Comparison of ENCODE assay signal across 15 cellular contexts in the genomic region with DNA sequence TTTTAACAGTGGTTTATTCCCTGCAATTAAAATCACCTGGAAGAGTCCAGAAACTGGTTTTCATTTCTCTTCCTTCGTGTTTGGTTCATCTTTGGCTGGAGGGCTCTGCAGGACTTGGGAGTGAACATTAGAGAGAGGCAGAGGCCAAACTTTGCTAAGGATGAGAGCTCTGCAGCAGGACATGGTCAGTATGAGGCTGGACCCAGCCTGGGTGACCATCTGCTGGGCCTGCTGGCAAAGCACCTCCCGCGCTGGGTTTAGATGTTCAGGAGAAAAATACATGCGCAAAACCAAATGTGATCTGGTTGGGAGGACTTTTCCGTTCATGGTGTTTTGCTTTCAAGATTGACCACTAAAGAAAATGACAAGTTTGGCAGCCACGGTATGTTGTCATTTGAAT. TPM values are rescaled to one million over a fixed set of nuclear protein-coding genes. Genes with fewer than 3 reads are reported as not detected.
DNase-seq lines count a peak whose midpoint lies in the region; TF ChIP-seq lines count a peak whose summit lies in the region.
"Had no signal": no experiment of that assay in that cellular context is flagged by ENCODE, and none has a peak within 500 bp of the region (broad histone marks: within the 10 kb centered on the region; RNA-seq: fewer than 3 reads in every experiment).

No MANE protein-coding gene starts in this region.

- peaks cover 0 to 7% (median 2%) of the 10 kb centered on the region in 4 donors for H3K9me3 ChIP-seq in sigmoid colon

- H3K4me1 ChIP-seq in sigmoid colon, result no peaks in the 10 kb centered on the region

- no peak for TF ChIP-seq POLR2A in sigmoid colon (IDR thresholded peaks at IDR 0.05)

- WGBS in sigmoid colon, 2 donors, result 81 to 91% methylated on average over 6 of the region's 6 CpGs

- no peaks in the 10 kb centered on the region for H3K27me3 ChIP-seq in sigmoid colon
- H3K27me3 ChIP-seq: BLaER1 treated with 17β-estradiol and CSF1 and Interleukin-3, amounts not matched to agents 10 nM and 100 nM had no signal

- H3K27ac ChIP-seq in angular gyrus (ENCODE audit: low read depth, low read length) (peak overlapping the region; percentile 33), cingulate gyrus (ENCODE audit: low read depth, low read length) (peak overlapping the region; percentile 39), substantia nigra (ENCODE audit: low read depth, low read length, poor library complexity, severe bottlenecking) (peak overlapping the region; percentile 14), sigmoid colon (no peak overlapping the region)
- H3K27ac ChIP-seq: BLaER1 treated with 17β-estradiol and CSF1 and Interleukin-3, amounts not matched to agents 10 nM and 100 nM had no signal

- intact Hi-C loops in sigmoid colon (cut with DNase I), result no loop called here

- peak; percentile 18 for DNase-seq in Ammon's horn (ENCODE audit: low spot score)
- peak in 11 of 49 donors; percentile 10 to 60 (median 16) for DNase-seq in substantia nigra (lab: John Stamatoyannopoulos, UW)
- no peak for DNase-seq in KG1 (lab: John Stamatoyannopoulos, UW)
- no peak for DNase-seq in sigmoid colon
- no peak for DNase-seq in foreskin melanocyte
- DNase-seq: 8988T; AML-193; CD4-positive, CD25-positive, alpha-beta regulatory T cell; DMS53; HCEC 1CT; HFFc6 had no signal

- no peak for TF ChIP-seq EP300 in sigmoid colon (IDR thresholded peaks at IDR 0.05)

- H3K36me3 ChIP-seq in sigmoid colon, result no peaks in the 10 kb centered on the region
- H3K36me3 ChIP-seq: BLaER1 treated with 17β-estradiol and CSF1 and Interleukin-3, amounts not matched to agents 10 nM and 100 nM had no signal

- TF ChIP-seq CTCF in sigmoid colon (IDR thresholded peaks at IDR 0.05), result no peak

- H3K4me3 ChIP-seq in sigmoid colon, result no peak overlapping the region
- H3K4me3 ChIP-seq: BLaER1 treated with 17β-estradiol and CSF1 and Interleukin-3, amounts not matched to agents 10 nM and 100 nM; GM12878 had no signal

RNA-seq across cellular contexts. Expression of a gene that starts 15.8 kb away (rescaled TPM):
- total RNA-seq in sigmoid colon, result 10 to 100 TPM in 1 of 4 donors, 1 to 10 TPM in 3; 3.5 to 11.4 (median 5.8) TPM
- 1 to 10 TPM; 2.5 to 5.6 (median 4.2) TPM for polyA plus RNA-seq in sigmoid colon
- total RNA-seq: CD4-positive, CD25-positive, alpha-beta regulatory T cell had no signal
- polyA plus RNA-seq: CD4-positive, CD25-positive, alpha-beta regulatory T cell had no signal

Comparison
In these comparisons a context has a peak if more than half of its experiments do, and no peak if none do; other contexts are left out.
1. H3K27ac ChIP-seq: peak in angular gyrus (single experiment), cingulate gyrus (single experiment) and substantia nigra (single experiment); none in sigmoid colon (0 of 4).